In the genomic region with DNA sequence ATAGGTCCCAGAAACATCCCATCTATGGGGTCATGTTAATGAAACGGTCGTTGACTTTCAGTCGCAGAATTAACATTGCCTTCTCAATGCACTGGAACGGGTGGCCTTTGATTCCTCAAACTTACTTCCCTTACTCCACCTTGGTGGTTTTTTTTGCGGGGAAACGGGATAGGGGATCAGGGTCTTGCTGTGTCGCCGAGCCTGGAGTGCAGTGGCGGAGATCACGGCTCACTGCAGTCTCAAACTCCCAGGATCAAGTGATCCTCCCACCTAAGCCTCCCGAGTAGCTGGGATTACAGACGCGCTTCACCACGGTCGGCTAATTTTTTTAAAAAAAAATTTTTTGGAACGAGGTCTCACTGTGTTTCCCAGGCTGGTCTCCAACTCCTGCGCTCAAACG, we compare ENCODE assay signal across 9 cellular contexts. TPM values are rescaled to one million over a fixed set of nuclear protein-coding genes. Genes with fewer than 3 reads are reported as not detected.
DNase-seq lines count a peak whose midpoint lies in the region; ATAC-seq and TF ChIP-seq lines count a peak whose summit lies in the region.
"Had no signal": no experiment of that assay in that cellular context is flagged by ENCODE, and none has a peak within 500 bp of the region (broad histone marks: within the 10 kb centered on the region; RNA-seq: fewer than 3 reads in every experiment).

No MANE protein-coding gene starts in this region.

- H3K27ac Mint-ChIP-seq in IgD-negative memory B cell = peak overlapping the region; percentile 80 to 92 (median 81)
- peak overlapping the region; percentile 81 to 97 (median 88) for H3K27ac Mint-ChIP-seq in naive B cell

- H3K4me3 Mint-ChIP-seq in IgD-negative memory B cell (peak overlapping the region; percentile 90 to 97 (median 96)), naive B cell (peak overlapping the region; percentile 90 to 97 (median 92))

- no peak for ATAC-seq in naive B cell (ENCODE audit: low read depth in 2 of 2)

- TF ChIP-seq CTCF in BJ (IDR thresholded peaks at IDR 0.05; ENCODE audit: insufficient read depth, low read depth, low read length) (no peak), choroid plexus epithelial cell (conservative IDR thresholded peaks at IDR 0.05; ENCODE audit: low read depth, low read length) (no peak), GM10266 (IDR thresholded peaks at IDR 0.05; ENCODE audit: control insufficient read depth, insufficient read depth, low read depth, missing control alignments) (no peak)

- H3K4me1 Mint-ChIP-seq in IgD-negative memory B cell = peaks cover 22 to 36% (median 34%) of the 10 kb centered on the region in 3 donors
- peaks cover 25 to 47% (median 38%) of the 10 kb centered on the region in 3 donors for H3K4me1 Mint-ChIP-seq in naive B cell

- POLR2A ChIA-PET in BJ (lab: Charles Lee) = no interaction called here

- CTCF ChIA-PET in BJ (lab: Yijun Ruan, JAX) = interaction anchor here (0.7 to 3.2 kb wide), 6 partner anchors 9 to 655 kb away, joined by 3 to 20 read pairs (median 6); no protein-coding TSS in a partner anchor

- H3K4me3 ChIP-seq in BJ (ENCODE audit: low read depth, low read length) = peak overlapping the region; percentile 87
- H3K4me3 ChIP-seq in choroid plexus epithelial cell (ENCODE audit: low read depth, low read length) = peak overlapping the region; percentile 96

- DNase-seq in BJ (ENCODE audit: low read depth) (no peak), choroid plexus epithelial cell (ENCODE audit: low read depth) (no peak), naive B cell (no peak), mucosa of gallbladder (ENCODE audit: low spot score) (no peak), NCI-H1694 treated with DMSO at 0.1 percent for 48 hours (lab: John Stamatoyannopoulos, UW) (no peak), NOMO-1 treated with DMSO at 0.1 percent for 48 hours (lab: John Stamatoyannopoulos, UW; ENCODE audit: unreplicated experiment) (no peak), GM10266 (ENCODE audit: extremely low spot score) (no peak)

- H3K36me3 ChIP-seq in BJ (ENCODE audit: control insufficient read depth, insufficient read depth, low read length) = peaks cover 1% of the 10 kb centered on the region; the same call in 1 of the 2 replicates

- no peaks in the 10 kb centered on the region for H3K27me3 ChIP-seq in BJ (ENCODE audit: control insufficient read depth, insufficient read depth, low read length)

- H3K27me3 Mint-ChIP-seq in IgD-negative memory B cell = no peaks in the 10 kb centered on the region
- no peaks in the 10 kb centered on the region for H3K27me3 Mint-ChIP-seq in naive B cell

- no peaks in the 10 kb centered on the region for H3K9me3 Mint-ChIP-seq in IgD-negative memory B cell
- H3K9me3 Mint-ChIP-seq in naive B cell = no peaks in the 10 kb centered on the region

- H3K36me3 Mint-ChIP-seq in IgD-negative memory B cell = no peaks in the 10 kb centered on the region
- no peaks in the 10 kb centered on the region for H3K36me3 Mint-ChIP-seq in naive B cell

RNA-seq across cellular contexts. Expression of gene ATG16L1, which starts 0.8 kb away (rescaled TPM):
- 26.4 and 29.2 TPM in 2 replicates for polyA plus RNA-seq in BJ (2011; rRNA removed)
- polyA minus RNA-seq in BJ (2011; rRNA and poly(A)+ RNA removed) = 16.6 and 17.1 TPM in 2 replicates
- polyA plus RNA-seq in IgD-negative memory B cell = 11.2 TPM
- polyA plus RNA-seq in naive B cell (ENCODE audit: low read depth in 6 of 6) = 10 to 100 TPM in 2 of 6 donors, 1 to 10 TPM in 4; 7.5 to 17.6 (median 9.6) TPM
- total RNA-seq in mucosa of gallbladder = 35.0 TPM

RNA-seq across cellular contexts. Expression of gene SAG, which starts 55.4 kb away (rescaled TPM):
- polyA plus RNA-seq in BJ (2011; rRNA removed) = not detected in 2 replicates
- not detected in 2 replicates for polyA minus RNA-seq in BJ (2011; rRNA and poly(A)+ RNA removed)
- polyA plus RNA-seq in IgD-negative memory B cell = not detected
- polyA plus RNA-seq in naive B cell (ENCODE audit: low read depth in 6 of 6) = not detected
- not detected for total RNA-seq in mucosa of gallbladder
- total RNA-seq: renal cortical epithelial cell had no signal
